1 cellular context compared by ENCODE assay signal in the genomic region with DNA sequence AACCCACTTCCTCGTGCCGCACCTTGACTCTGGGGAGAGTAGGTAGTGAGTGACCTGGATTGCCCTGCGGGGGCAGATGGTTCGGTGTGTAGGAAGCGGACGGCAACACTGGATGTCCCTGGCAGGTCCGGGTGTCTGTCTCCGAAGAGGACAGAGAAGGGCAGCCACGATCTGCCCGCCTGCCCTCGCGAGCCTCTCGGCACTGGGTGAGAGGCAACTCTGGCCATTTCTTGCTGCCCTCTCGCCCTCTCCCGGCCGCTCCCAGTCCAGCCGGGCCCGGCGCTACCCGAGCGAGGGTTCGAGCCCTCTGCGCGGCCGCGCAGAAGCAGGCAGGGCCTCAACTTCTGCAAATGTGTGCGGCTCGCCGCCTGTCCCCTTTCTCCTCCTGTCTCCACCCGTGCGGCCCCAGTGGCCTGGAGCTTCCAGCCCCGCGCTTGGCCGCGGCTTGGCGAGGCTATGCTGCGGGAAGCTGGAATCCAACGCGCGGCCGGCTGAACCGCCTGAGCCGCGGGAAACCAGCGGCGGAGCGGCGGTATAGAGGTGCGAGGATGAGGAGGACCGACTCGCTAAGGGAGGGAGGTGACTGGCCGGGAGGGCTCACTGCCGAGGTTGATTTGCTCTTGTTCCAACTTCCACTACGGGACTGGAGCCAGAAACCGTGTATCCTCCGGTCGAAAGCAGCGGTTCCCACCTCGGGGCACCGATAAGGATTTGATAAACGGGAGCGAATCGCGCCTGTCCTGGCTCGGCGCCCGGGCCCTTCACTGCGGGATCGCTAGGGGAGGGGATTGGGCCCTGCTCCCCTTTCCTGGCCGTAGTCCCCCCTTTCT.
TF ChIP-seq lines count a peak whose summit lies in the region.

No MANE protein-coding gene starts in this region.

TF ChIP-seq in HepG2, 621 proteins besides CTCF, POLR2A, EP300 and RAD21 (continued from another document and continues in another):
- TF ChIP-seq, protein P1, sequence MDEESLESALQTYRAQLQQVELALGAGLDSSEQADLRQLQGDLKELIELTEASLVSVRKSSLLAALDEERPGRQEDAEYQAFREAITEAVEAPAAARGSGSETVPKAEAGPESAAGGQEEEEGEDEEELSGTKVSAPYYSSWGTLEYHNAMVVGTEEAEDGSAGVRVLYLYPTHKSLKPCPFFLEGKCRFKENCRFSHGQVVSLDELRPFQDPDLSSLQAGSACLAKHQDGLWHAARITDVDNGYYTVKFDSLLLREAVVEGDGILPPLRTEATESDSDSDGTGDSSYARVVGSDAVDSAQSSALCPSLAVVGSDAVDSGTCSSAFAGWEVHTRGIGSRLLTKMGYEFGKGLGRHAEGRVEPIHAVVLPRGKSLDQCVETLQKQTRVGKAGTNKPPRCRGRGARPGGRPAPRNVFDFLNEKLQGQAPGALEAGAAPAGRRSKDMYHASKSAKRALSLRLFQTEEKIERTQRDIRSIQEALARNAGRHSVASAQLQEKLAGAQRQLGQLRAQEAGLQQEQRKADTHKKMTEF (CRISPR knock-in tag; IDR thresholded peaks at IDR 0.05) = peak; percentile 23; the same call in 1 of the 2 replicates
- TF ChIP-seq U2AF1 (optimal IDR thresholded peaks at IDR 0.05; ENCODE audit: low read depth, low read length) (peak; percentile 32), RELA (CRISPR knock-in tag; IDR thresholded peaks at IDR 0.05) (no peak), NFIC (IDR thresholded peaks at IDR 0.05; ENCODE audit: low read length) (no peak), ZMYM4 (CRISPR knock-in tag; IDR thresholded peaks at IDR 0.05) (peak; percentile 72), ZNF430 (CRISPR knock-in tag; IDR thresholded peaks at IDR 0.05) (peak; percentile 67), ZNF547 (CRISPR knock-in tag; IDR thresholded peaks at IDR 0.05) (peak; percentile 32; the same call in 1 of the 2 replicates), BORCS8-MEF2B (CRISPR knock-in tag; IDR thresholded peaks at IDR 0.05) (peak; percentile 29; the same call in 1 of the 2 replicates), NKX3-1 (CRISPR knock-in tag; IDR thresholded peaks at IDR 0.05) (peak; percentile 68; the same call in 1 of the 2 replicates), ZNF777 (CRISPR knock-in tag; IDR thresholded peaks at IDR 0.05) (peak; percentile 75), CBX5 (CRISPR knock-in tag; IDR thresholded peaks at IDR 0.05; ENCODE audit: borderline replicate concordance) (peak; percentile 72; the same call in 1 of the 2 replicates), GABPB1 (CRISPR knock-in tag; IDR thresholded peaks at IDR 0.05) (peak; percentile 50; the same call in 1 of the 2 replicates), SNAPC2 (CRISPR knock-in tag; IDR thresholded peaks at IDR 0.05) (peak; percentile 45; the same call in 1 of the 2 replicates), HOXD1 (CRISPR knock-in tag; IDR thresholded peaks at IDR 0.05) (peak; percentile 72; the same call in 1 of the 2 replicates), ZNF496 (CRISPR knock-in tag; IDR thresholded peaks at IDR 0.05; ENCODE audit: insufficient replicate concordance) (no peak), NONO (IDR thresholded peaks at IDR 0.05) (no peak), NONO (CRISPR knock-in tag; conservative IDR thresholded peaks at IDR 0.05) (peak; percentile 56; the same call in 1 of the 2 replicates), ZNF563 (CRISPR knock-in tag; IDR thresholded peaks at IDR 0.05) (peak; percentile 80; the same call in 1 of the 2 replicates)
- TF ChIP-seq, protein P2, sequence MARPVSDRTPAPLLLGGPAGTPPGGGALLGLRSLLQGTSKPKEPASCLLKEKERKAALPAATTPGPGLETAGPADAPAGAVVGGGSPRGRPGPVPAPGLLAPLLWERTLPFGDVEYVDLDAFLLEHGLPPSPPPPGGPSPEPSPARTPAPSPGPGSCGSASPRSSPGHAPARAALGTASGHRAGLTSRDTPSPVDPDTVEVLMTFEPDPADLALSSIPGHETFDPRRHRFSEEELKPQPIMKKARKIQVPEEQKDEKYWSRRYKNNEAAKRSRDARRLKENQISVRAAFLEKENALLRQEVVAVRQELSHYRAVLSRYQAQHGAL (CRISPR knock-in tag; IDR thresholded peaks at IDR 0.05; ENCODE audit: not compliant biosample characterization) = peak; percentile 14
- TF ChIP-seq, protein P3, sequence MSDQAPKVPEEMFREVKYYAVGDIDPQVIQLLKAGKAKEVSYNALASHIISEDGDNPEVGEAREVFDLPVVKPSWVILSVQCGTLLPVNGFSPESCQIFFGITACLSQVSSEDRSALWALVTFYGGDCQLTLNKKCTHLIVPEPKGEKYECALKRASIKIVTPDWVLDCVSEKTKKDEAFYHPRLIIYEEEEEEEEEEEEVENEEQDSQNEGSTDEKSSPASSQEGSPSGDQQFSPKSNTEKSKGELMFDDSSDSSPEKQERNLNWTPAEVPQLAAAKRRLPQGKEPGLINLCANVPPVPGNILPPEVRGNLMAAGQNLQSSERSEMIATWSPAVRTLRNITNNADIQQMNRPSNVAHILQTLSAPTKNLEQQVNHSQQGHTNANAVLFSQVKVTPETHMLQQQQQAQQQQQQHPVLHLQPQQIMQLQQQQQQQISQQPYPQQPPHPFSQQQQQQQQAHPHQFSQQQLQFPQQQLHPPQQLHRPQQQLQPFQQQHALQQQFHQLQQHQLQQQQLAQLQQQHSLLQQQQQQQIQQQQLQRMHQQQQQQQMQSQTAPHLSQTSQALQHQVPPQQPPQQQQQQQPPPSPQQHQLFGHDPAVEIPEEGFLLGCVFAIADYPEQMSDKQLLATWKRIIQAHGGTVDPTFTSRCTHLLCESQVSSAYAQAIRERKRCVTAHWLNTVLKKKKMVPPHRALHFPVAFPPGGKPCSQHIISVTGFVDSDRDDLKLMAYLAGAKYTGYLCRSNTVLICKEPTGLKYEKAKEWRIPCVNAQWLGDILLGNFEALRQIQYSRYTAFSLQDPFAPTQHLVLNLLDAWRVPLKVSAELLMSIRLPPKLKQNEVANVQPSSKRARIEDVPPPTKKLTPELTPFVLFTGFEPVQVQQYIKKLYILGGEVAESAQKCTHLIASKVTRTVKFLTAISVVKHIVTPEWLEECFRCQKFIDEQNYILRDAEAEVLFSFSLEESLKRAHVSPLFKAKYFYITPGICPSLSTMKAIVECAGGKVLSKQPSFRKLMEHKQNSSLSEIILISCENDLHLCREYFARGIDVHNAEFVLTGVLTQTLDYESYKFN (CRISPR knock-in tag; conservative IDR thresholded peaks at IDR 0.05) = peak; percentile 11; the same call in 1 of the 2 replicates
- TF ChIP-seq, protein P4, sequence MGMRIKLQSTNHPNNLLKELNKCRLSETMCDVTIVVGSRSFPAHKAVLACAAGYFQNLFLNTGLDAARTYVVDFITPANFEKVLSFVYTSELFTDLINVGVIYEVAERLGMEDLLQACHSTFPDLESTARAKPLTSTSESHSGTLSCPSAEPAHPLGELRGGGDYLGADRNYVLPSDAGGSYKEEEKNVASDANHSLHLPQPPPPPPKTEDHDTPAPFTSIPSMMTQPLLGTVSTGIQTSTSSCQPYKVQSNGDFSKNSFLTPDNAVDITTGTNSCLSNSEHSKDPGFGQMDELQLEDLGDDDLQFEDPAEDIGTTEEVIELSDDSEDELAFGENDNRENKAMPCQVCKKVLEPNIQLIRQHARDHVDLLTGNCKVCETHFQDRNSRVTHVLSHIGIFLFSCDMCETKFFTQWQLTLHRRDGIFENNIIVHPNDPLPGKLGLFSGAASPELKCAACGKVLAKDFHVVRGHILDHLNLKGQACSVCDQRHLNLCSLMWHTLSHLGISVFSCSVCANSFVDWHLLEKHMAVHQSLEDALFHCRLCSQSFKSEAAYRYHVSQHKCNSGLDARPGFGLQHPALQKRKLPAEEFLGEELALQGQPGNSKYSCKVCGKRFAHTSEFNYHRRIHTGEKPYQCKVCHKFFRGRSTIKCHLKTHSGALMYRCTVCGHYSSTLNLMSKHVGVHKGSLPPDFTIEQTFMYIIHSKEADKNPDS (CRISPR knock-in tag; IDR thresholded peaks at IDR 0.05) = peak; percentile 80; the same call in 1 of the 2 replicates
- TF ChIP-seq, protein P5, sequence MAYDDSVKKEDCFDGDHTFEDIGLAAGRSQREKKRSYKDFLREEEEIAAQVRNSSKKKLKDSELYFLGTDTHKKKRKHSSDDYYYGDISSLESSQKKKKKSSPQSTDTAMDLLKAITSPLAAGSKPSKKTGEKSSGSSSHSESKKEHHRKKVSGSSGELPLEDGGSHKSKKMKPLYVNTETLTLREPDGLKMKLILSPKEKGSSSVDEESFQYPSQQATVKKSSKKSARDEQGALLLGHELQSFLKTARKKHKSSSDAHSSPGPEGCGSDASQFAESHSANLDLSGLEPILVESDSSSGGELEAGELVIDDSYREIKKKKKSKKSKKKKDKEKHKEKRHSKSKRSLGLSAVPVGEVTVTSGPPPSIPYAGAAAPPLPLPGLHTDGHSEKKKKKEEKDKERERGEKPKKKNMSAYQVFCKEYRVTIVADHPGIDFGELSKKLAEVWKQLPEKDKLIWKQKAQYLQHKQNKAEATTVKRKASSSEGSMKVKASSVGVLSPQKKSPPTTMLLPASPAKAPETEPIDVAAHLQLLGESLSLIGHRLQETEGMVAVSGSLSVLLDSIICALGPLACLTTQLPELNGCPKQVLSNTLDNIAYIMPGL (CRISPR knock-in tag; IDR thresholded peaks at IDR 0.05; ENCODE audit: borderline replicate concordance in 1 of 2, low read depth in 1 of 2) = peak in 1 of 2 experiments; percentile 68; a peak in 3 of 4 replicates
- TF ChIP-seq, protein P6, sequence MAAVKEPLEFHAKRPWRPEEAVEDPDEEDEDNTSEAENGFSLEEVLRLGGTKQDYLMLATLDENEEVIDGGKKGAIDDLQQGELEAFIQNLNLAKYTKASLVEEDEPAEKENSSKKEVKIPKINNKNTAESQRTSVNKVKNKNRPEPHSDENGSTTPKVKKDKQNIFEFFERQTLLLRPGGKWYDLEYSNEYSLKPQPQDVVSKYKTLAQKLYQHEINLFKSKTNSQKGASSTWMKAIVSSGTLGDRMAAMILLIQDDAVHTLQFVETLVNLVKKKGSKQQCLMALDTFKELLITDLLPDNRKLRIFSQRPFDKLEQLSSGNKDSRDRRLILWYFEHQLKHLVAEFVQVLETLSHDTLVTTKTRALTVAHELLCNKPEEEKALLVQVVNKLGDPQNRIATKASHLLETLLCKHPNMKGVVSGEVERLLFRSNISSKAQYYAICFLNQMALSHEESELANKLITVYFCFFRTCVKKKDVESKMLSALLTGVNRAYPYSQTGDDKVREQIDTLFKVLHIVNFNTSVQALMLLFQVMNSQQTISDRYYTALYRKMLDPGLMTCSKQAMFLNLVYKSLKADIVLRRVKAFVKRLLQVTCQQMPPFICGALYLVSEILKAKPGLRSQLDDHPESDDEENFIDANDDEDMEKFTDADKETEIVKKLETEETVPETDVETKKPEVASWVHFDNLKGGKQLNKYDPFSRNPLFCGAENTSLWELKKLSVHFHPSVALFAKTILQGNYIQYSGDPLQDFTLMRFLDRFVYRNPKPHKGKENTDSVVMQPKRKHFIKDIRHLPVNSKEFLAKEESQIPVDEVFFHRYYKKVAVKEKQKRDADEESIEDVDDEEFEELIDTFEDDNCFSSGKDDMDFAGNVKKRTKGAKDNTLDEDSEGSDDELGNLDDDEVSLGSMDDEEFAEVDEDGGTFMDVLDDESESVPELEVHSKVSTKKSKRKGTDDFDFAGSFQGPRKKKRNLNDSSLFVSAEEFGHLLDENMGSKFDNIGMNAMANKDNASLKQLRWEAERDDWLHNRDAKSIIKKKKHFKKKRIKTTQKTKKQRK (IDR thresholded peaks at IDR 0.05; ENCODE audit: low read length) = no peak
- TF ChIP-seq, protein P7, sequence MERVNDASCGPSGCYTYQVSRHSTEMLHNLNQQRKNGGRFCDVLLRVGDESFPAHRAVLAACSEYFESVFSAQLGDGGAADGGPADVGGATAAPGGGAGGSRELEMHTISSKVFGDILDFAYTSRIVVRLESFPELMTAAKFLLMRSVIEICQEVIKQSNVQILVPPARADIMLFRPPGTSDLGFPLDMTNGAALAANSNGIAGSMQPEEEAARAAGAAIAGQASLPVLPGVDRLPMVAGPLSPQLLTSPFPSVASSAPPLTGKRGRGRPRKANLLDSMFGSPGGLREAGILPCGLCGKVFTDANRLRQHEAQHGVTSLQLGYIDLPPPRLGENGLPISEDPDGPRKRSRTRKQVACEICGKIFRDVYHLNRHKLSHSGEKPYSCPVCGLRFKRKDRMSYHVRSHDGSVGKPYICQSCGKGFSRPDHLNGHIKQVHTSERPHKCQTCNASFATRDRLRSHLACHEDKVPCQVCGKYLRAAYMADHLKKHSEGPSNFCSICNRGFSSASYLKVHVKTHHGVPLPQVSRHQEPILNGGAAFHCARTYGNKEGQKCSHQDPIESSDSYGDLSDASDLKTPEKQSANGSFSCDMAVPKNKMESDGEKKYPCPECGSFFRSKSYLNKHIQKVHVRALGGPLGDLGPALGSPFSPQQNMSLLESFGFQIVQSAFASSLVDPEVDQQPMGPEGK (CRISPR knock-in tag; IDR thresholded peaks at IDR 0.05) = peak; percentile 5; the same call in 1 of the 2 replicates
- TF ChIP-seq, protein P8, sequence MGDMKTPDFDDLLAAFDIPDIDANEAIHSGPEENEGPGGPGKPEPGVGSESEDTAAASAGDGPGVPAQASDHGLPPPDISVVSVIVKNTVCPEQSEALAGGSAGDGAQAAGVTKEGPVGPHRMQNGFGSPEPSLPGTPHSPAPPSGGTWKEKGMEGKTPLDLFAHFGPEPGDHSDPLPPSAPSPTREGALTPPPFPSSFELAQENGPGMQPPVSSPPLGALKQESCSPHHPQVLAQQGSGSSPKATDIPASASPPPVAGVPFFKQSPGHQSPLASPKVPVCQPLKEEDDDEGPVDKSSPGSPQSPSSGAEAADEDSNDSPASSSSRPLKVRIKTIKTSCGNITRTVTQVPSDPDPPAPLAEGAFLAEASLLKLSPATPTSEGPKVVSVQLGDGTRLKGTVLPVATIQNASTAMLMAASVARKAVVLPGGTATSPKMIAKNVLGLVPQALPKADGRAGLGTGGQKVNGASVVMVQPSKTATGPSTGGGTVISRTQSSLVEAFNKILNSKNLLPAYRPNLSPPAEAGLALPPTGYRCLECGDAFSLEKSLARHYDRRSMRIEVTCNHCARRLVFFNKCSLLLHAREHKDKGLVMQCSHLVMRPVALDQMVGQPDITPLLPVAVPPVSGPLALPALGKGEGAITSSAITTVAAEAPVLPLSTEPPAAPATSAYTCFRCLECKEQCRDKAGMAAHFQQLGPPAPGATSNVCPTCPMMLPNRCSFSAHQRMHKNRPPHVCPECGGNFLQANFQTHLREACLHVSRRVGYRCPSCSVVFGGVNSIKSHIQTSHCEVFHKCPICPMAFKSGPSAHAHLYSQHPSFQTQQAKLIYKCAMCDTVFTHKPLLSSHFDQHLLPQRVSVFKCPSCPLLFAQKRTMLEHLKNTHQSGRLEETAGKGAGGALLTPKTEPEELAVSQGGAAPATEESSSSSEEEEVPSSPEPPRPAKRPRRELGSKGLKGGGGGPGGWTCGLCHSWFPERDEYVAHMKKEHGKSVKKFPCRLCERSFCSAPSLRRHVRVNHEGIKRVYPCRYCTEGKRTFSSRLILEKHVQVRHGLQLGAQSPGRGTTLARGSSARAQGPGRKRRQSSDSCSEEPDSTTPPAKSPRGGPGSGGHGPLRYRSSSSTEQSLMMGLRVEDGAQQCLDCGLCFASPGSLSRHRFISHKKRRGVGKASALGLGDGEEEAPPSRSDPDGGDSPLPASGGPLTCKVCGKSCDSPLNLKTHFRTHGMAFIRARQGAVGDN (CRISPR knock-in tag; IDR thresholded peaks at IDR 0.05) = peak; percentile 73
- TF ChIP-seq, protein P9, sequence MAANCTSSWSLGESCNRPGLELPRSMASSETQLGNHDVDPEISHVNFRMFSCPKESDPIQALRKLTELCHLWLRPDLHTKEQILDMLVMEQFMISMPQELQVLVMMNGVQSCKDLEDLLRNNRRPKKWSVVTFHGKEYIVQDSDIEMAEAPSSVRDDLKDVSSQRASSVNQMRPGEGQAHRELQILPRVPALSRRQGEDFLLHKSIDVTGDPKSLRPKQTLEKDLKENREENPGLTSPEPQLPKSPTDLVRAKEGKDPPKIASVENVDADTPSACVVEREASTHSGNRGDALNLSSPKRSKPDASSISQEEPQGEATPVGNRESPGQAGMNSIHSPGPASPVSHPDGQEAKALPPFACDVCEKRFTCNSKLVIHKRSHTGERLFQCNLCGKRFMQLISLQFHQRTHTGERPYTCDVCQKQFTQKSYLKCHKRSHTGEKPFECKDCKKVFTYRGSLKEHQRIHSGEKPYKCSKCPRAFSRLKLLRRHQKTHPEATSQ (CRISPR knock-in tag; IDR thresholded peaks at IDR 0.05; ENCODE audit: borderline replicate concordance) = no peak
